8 cellular contexts compared by ENCODE assay signal in the genomic region with DNA sequence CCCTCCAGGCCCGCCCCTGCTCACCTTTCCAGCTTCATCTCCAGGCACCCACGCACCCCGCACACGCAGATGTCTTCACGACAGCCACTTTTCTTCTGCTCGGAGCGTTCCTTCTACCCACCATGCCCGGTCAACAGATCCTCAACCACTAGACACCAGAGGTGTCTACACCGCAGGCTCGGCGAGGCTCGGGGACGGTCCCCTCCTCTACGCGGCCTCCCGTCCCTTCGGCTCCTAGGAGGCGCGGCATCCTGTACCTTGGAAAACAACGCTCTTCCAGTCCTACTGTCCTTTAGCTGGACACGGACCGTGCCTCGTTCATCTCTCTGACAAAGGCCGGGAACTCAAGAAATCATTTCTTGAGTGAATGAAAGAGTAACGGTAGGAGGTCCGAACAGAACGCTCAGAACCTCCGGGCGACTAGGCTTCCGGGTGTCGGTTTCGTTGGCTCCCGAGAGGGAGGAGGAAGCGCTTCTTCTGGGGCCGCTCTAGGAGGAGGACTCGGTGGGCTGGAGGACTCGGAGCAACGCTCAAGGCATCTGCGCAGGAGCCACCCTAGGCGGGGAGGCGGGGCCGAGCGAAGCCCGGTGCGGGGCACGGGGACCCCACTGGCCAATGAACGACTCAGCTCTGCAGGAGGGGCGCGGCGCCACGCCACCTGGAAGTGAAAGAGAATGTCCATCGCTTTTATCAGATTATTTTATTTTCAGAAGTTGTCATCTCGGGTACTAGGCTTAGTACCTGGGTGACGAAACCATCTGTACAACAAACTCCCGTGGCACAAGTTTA. TPM values are rescaled to one million over a fixed set of nuclear protein-coding genes. Genes with fewer than 3 reads are reported as not detected.
DNase-seq lines count a peak whose midpoint lies in the region; ATAC-seq, FAIRE-seq and TF ChIP-seq lines count a peak whose summit lies in the region.

No MANE protein-coding gene starts in this region.

- H3K4me1 ChIP-seq in cardiac muscle cell (ENCODE audit: low read depth), result no peaks in the 10 kb centered on the region
- peaks cover 0 to 13% (median 0%) of the 10 kb centered on the region in 3 donors for H3K4me1 ChIP-seq in pancreas
- H3K4me1 ChIP-seq in tibial artery, result peaks cover 0 to 26% (median 20%) of the 10 kb centered on the region in 4 donors

- ATAC-seq in HG02840 (IDR thresholded peaks at IDR 0.05; ENCODE audit: low FRiP score, unreplicated experiment), result peak; percentile 97
- ATAC-seq in pancreas, result peak; percentile 100

- TF ChIP-seq CTCF in cardiac muscle cell (IDR thresholded peaks at IDR 0.05; ENCODE audit: low read depth, low read length) (no peak), pancreas (IDR thresholded peaks at IDR 0.05) (no peak), tibial artery (IDR thresholded peaks at IDR 0.05) (no peak)

- no peaks in the 10 kb centered on the region for H3K27me3 ChIP-seq in cardiac muscle cell
- no peaks in the 10 kb centered on the region for H3K27me3 ChIP-seq in pancreas
- H3K27me3 ChIP-seq in tibial artery, result peaks cover 0 to under 1% of the 10 kb centered on the region in 2 donors

- 0 to 1% (median 1%) methylated on average over 55 of the region's 55 CpGs for WGBS in adipose tissue, 3 donors
- 0% methylated on average over 55 of the region's 55 CpGs for WGBS in pancreas, 2 donors

- H3K9me3 ChIP-seq in cardiac muscle cell (ENCODE audit: low read depth) (no peaks in the 10 kb centered on the region), pancreas (no peaks in the 10 kb centered on the region), tibial artery (no peaks in the 10 kb centered on the region)

- H3K27ac ChIP-seq in adipose tissue (ENCODE audit: low read depth, low read length) (peak overlapping the region; percentile 64), cardiac muscle cell (peak overlapping the region; percentile 72), pancreas (peak overlapping the region; percentile 43 to 73 (median 64)), tibial artery (peak overlapping the region; percentile 75 to 77)

- peak; percentile 86 for TF ChIP-seq POLR2A in GM12892 (IDR thresholded peaks at IDR 0.05; ENCODE audit: low read depth, low read length)

- H3K4me3 ChIP-seq in cardiac muscle cell, result peak overlapping the region; percentile 73
- peak overlapping the region; percentile 68 to 98 (median 82) for H3K4me3 ChIP-seq in pancreas
- H3K4me3 ChIP-seq in tibial artery, result peak overlapping the region; percentile 72 to 95

- peaks cover 3% of the 10 kb centered on the region for H3K36me3 ChIP-seq in cardiac muscle cell
- H3K36me3 ChIP-seq in pancreas, result no peaks in the 10 kb centered on the region
- H3K36me3 ChIP-seq in tibial artery, result peaks cover 0 to 13% (median 11%) of the 10 kb centered on the region in 3 donors

- intact Hi-C loops in pancreas (cut with DNase I), result no loop called here
- intact Hi-C loops in tibial artery (cut with DNase I; ENCODE audit: low total_unique reads), result loop anchor here (2.0 to 5.0 kb wide), 2 partner anchors 33 to 165 kb away; partner anchors contain the start of genes TRIM56 and ZNHIT1

- peak; percentile 96 for DNase-seq in GM12892 (ENCODE audit: insufficient read length)
- peak; percentile 94 for DNase-seq in NCI-H1436 (lab: John Stamatoyannopoulos, UW)
- DNase-seq in SW480 (ENCODE audit: low spot score), result peak; percentile 100
- DNase-seq in cardiac muscle cell (ENCODE audit: low read depth in 1 of 2, low spot score in 1 of 2), result peak; percentile 99
- peak; percentile 96 to 100 (median 98) for DNase-seq in pancreas
- DNase-seq in tibial artery, result peak; percentile 97 to 98

- peak; percentile 98 for FAIRE-seq in GM12892 (lab: Jason Lieb, UNC)
- FAIRE-seq in pancreas (lab: Jason Lieb, UNC), result peak; percentile 91

RNA-seq across cellular contexts. Expression of gene FIS1, which starts 7.2 kb away (rescaled TPM):
- 85.7 TPM for polyA plus RNA-seq in GM12892 (2012; ENCODE audit: missing spikeins)
- 100 to 1,000 TPM; 177 to 416 (median 341) TPM for polyA plus RNA-seq in adipose tissue
- total RNA-seq in cardiac muscle cell, result 333 and 338 TPM in 2 replicates
- 266 and 283 TPM in 2 replicates for polyA plus RNA-seq in cardiac muscle cell
- 100 to 1,000 TPM in 2 of 6 donors, 10 to 100 TPM in 4; 75.4 to 106 (median 86.2) TPM for total RNA-seq in pancreas
- polyA plus RNA-seq in pancreas, result 100 to 1,000 TPM in 1 of 2 donors, 10 to 100 TPM in 1; 96.4 to 144 TPM

RNA-seq across cellular contexts. Expression of gene CLDN15, which starts 14.5 kb away (rescaled TPM):
- 4.5 TPM for polyA plus RNA-seq in GM12892 (2012; ENCODE audit: missing spikeins)
- polyA plus RNA-seq in adipose tissue (10 to 100 TPM in 2 of 3 donors, 1 to 10 TPM in 1; 6.1 to 29.1 (median 22.9) TPM), cardiac muscle cell (2.8 and 3.2 TPM in 2 replicates), pancreas (10 to 100 TPM; 12.8 to 15.2 TPM)
- total RNA-seq in cardiac muscle cell (2.7 and 4.3 TPM in 2 replicates), pancreas (1 to 10 TPM; 2.2 to 8.5 (median 2.7) TPM)

RNA-seq across cellular contexts. Expression of gene ZNHIT1, which starts 34.1 kb away (rescaled TPM):
- polyA plus RNA-seq in GM12892 (2012; ENCODE audit: missing spikeins), result 24.6 TPM
- polyA plus RNA-seq in adipose tissue (100 to 1,000 TPM in 2 of 3 donors, 10 to 100 TPM in 1; 51.5 to 140 (median 100) TPM), cardiac muscle cell (93.4 and 109 TPM in 2 replicates), pancreas (10 to 100 TPM; 84.3 to 92.3 TPM)
- total RNA-seq in cardiac muscle cell (86.7 and 138 TPM in 2 replicates), pancreas (10 to 100 TPM; 25.7 to 38.2 (median 32.4) TPM)

RNA-seq across cellular contexts. Expression of gene PLOD3, which starts 34.7 kb away (rescaled TPM):
- polyA plus RNA-seq in GM12892 (2012; ENCODE audit: missing spikeins), result 21.0 TPM
- polyA plus RNA-seq in adipose tissue (10 to 100 TPM; 34.0 to 49.1 (median 48.6) TPM), cardiac muscle cell (67.9 and 73.1 TPM in 2 replicates), pancreas (10 to 100 TPM; 38.8 to 55.7 TPM)
- total RNA-seq in cardiac muscle cell (45.1 and 52.7 TPM in 2 replicates), pancreas (10 to 100 TPM; 27.2 to 54.5 (median 36.8) TPM)

RNA-seq across cellular contexts. Expression of gene MOGAT3, which starts 51.2 kb away (rescaled TPM):
- not detected for polyA plus RNA-seq in GM12892 (2012; ENCODE audit: missing spikeins)
- polyA plus RNA-seq in adipose tissue, result not detected
- total RNA-seq in cardiac muscle cell, result not detected in 2 replicates
- polyA plus RNA-seq in cardiac muscle cell, result not detected in 2 replicates
- not detected for total RNA-seq in pancreas
- polyA plus RNA-seq in pancreas, result not detected

Comparison
In these comparisons a context has a peak if more than half of its experiments do, and no peak if none do; other contexts are left out.
1. Peak in every context shown above with its lines: DNase-seq, ATAC-seq, H3K4me3 ChIP-seq and H3K27ac ChIP-seq.